20 cellular contexts compared by ENCODE assay signal in the genomic region with DNA sequence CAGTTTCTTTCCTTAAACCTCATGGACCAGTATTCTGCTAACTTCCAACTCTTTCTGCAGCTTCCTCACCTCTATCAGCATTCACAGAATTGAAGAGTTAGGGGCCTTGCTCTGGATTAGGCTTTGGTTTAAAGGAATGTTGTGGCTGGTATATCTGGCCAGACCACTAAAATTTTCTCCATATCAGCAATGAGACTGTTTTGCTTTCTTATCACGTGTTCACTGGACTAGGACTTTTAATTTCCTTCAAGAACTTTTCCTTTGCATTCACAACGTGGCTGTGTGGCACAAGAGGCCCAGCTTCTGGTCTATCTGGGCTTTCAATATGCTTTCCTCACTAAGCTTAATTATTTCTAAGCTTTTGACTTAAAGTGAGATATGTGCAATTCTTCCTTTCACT.
"Had no signal": no experiment of that assay in that cellular context is flagged by ENCODE, and none has a peak within 500 bp of the region (broad histone marks: within the 10 kb centered on the region; RNA-seq: fewer than 3 reads in every experiment).

No MANE protein-coding gene starts in this region.

- H3K36me3 ChIP-seq: right lobe of liver, thyroid gland had no signal

- H3K27me3 ChIP-seq: esophagus muscularis mucosa, right lobe of liver, stomach, thyroid gland had no signal

- DNase-seq: dermis blood vessel endothelial cell; effector memory CD4-positive, alpha-beta T cell; hypothalamus; kidney; natural killer cell; right lobe of liver; small intestine; stimulated activated CD4-positive, alpha-beta T cell treated with anti-CD3 and anti-CD28 coated beads, Interleukin-12 subunit alpha, Interleukin-12 subunit beta, amount 100 ng/mL, for 4 hours; stimulated activated CD4-positive, alpha-beta T cell treated with anti-CD3 and anti-CD28 coated beads, Interleukin-1b, Interleukin-23, amount 100 ng/mL, for 48 hours; stimulated activated CD4-positive, alpha-beta T cell treated with anti-CD3 and anti-CD28 coated beads, Interleukin-4, amount 100 ng/mL, for 1 hour; stimulated activated CD8-positive, alpha-beta memory T cell treated with anti-CD3 and anti-CD28 coated beads, Interleukin-4, amount 100 ng/mL, for 48 hours; stimulated activated naive CD4-positive, alpha-beta T cell treated with Interleukin-2 at 50 U/mL for 16 hours; stomach; thyroid gland; trophoblast cell had no signal

- H3K4me1 ChIP-seq: parathyroid adenoma, right lobe of liver had no signal

- H3K9me3 ChIP-seq: esophagus muscularis mucosa, right lobe of liver, stomach, thyroid gland had no signal

- H3K4me3 ChIP-seq: coronary artery, esophagus muscularis mucosa, lung, right lobe of liver, stomach, thyroid gland had no signal

- ATAC-seq: left lobe of liver, natural killer cell, right lobe of liver had no signal

- H3K27ac ChIP-seq: coronary artery, esophagus muscularis mucosa, parathyroid adenoma, right lobe of liver, stomach, thyroid gland had no signal
